ENCODE assay signal across 8 cellular contexts in genomic region chr1:1231400-1232223, GRCh38. TPM values are rescaled to one million over a fixed set of nuclear protein-coding genes. Genes with fewer than 3 reads are reported as not detected.
DNase-seq lines count a peak whose midpoint lies in the region; ATAC-seq, FAIRE-seq and TF ChIP-seq lines count a peak whose summit lies in the region.

TSS of gene SDF4 (minus strand) at chr1:1232001. CDS start at chr1:1228772, 3,229 bp downstream.

- H3K27ac ChIP-seq in neuronal stem cell (replicated peaks; ENCODE audit: low read length), result peak within 1 kb of the TSS; percentile 39
- peak within 1 kb of the TSS; percentile 81 for H3K27ac ChIP-seq in subcutaneous abdominal adipose tissue (ENCODE audit: low read depth, low read length)

- H3K9me3 ChIP-seq in neuronal stem cell (replicated peaks in 1 of 2; ENCODE audit: control insufficient read depth in 2 of 2, insufficient read depth in 1 of 2, low read depth in 1 of 2, low read length in 2 of 2) (peaks cover 0 to 12% of the 10 kb centered on the region in 2 donors), subcutaneous abdominal adipose tissue (ENCODE audit: control insufficient read depth in 5 of 5, low read length in 5 of 5) (peaks cover 0 to 4% (median 0%) of the 10 kb centered on the region in 5 donors)

- peak within 1 kb of the TSS; percentile 99 for H3K23ac ChIP-seq in neuronal stem cell (ENCODE audit: low read depth, low read length, poor library complexity)

- peak within 1 kb of the TSS; percentile 97 for H3K18ac ChIP-seq in neuronal stem cell (ENCODE audit: low read length)

- peak within 1 kb of the TSS; percentile 100 for H2AK5ac ChIP-seq in neuronal stem cell (ENCODE audit: low read depth, low read length)

- H3K27ac Mint-ChIP-seq in activated naive CD4-positive, alpha-beta T cell treated with anti-CD3 and anti-CD28 coated beads for 36 hours, result peak within 1 kb of the TSS; percentile 86

- peak within 1 kb of the TSS; percentile 86 for H3K4me3 Mint-ChIP-seq in activated naive CD4-positive, alpha-beta T cell treated with anti-CD3 and anti-CD28 coated beads for 36 hours

- H3K27me3 ChIP-seq in GM06990 (replicated peaks; ENCODE audit: control insufficient read depth, insufficient read depth, low read length), result no peaks in the 10 kb centered on the region
- H3K27me3 ChIP-seq in neuronal stem cell (ENCODE audit: control insufficient read depth in 3 of 3, insufficient read depth in 3 of 3, low read depth in 1 of 3, low read length in 3 of 3), result no peaks in the 10 kb centered on the region
- peaks cover 0 to 4% (median 0%) of the 10 kb centered on the region in 5 donors for H3K27me3 ChIP-seq in subcutaneous abdominal adipose tissue (ENCODE audit: control insufficient read depth in 5 of 5, insufficient read depth in 4 of 5, low read length in 5 of 5)

- no peaks in the 10 kb centered on the region for H3K27me3 Mint-ChIP-seq in activated naive CD4-positive, alpha-beta T cell treated with anti-CD3 and anti-CD28 coated beads for 36 hours (ENCODE audit: low read depth)

- H2BK15ac ChIP-seq in neuronal stem cell (ENCODE audit: low read length), result peak within 1 kb of the TSS; percentile 89

- peak within 1 kb of the TSS; percentile 63 for H3K14ac ChIP-seq in neuronal stem cell (ENCODE audit: low read length)

- peak within 1 kb of the TSS; percentile 93 for H2AFZ ChIP-seq in neuronal stem cell (ENCODE audit: low read length)

- H3K4me1 ChIP-seq in neuronal stem cell (ENCODE audit: control insufficient read depth in 2 of 2, insufficient read depth in 1 of 2, low read depth in 1 of 2, low read length in 2 of 2) (peaks cover 10 to 15% of the 10 kb centered on the region in 2 donors), subcutaneous abdominal adipose tissue (ENCODE audit: control insufficient read depth in 5 of 5, insufficient read depth in 5 of 5, low read length in 5 of 5) (peaks cover 9 to 37% (median 26%) of the 10 kb centered on the region in 5 donors)

- H3K36me3 ChIP-seq in GM06990 (ENCODE audit: control insufficient read depth, insufficient read depth, low read length), result peaks cover 20% of the 10 kb centered on the region
- peaks cover 26 to 54% of the 10 kb centered on the region in 2 donors for H3K36me3 ChIP-seq in neuronal stem cell (replicated peaks in 1 of 2; ENCODE audit: control insufficient read depth in 2 of 2, insufficient read depth in 2 of 2, low read length in 2 of 2)
- peaks cover 0 to 41% (median 27%) of the 10 kb centered on the region in 5 donors for H3K36me3 ChIP-seq in subcutaneous abdominal adipose tissue (ENCODE audit: control insufficient read depth in 5 of 5, insufficient read depth in 5 of 5, low read length in 5 of 5)

- H3K9ac ChIP-seq in neuronal stem cell (ENCODE audit: low read depth, low read length, poor library complexity) (peak within 1 kb of the TSS; percentile 97), subcutaneous abdominal adipose tissue (ENCODE audit: low read length in 5 of 5) (peak within 1 kb of the TSS; percentile 65 to 98 (median 90))

- peaks cover 35% of the 10 kb centered on the region for H3K4me1 Mint-ChIP-seq in activated naive CD4-positive, alpha-beta T cell treated with anti-CD3 and anti-CD28 coated beads for 36 hours (ENCODE audit: low read depth)

- peak within 1 kb of the TSS; percentile 80 for H3K4me2 ChIP-seq in neuronal stem cell (ENCODE audit: insufficient read depth, low read length, poor library complexity, severe bottlenecking)

- CTCF ChIA-PET in activated naive CD4-positive, alpha-beta T cell treated with anti-CD3 and anti-CD28 coated beads for 36 hours (lab: Charles Lee), result interaction anchor here (1.0 to 1.5 kb wide), 2 partner anchors 51 to 109 kb away, joined by 3 to 9 read pairs; no protein-coding TSS in a partner anchor

- DNase-seq in GM06990 (ENCODE audit: extremely low read depth, insufficient read length) (peak; percentile 98), NB4 (ENCODE audit: low read depth) (peak; percentile 97), SK-N-DZ (ENCODE audit: low spot score) (peak; percentile 90), frontal cortex (ENCODE audit: low spot score in 2 of 2) (peak; percentile 100), neuronal stem cell (ENCODE audit: low spot score) (peak; percentile 95)
- DNase-seq in activated naive CD4-positive, alpha-beta T cell treated with anti-CD3 and anti-CD28 coated beads for 36 hours, result peak; percentile 97

- H3K4me3 ChIP-seq in GM06990 (replicated peaks; ENCODE audit: low read depth, low read length), result peak within 1 kb of the TSS; percentile 95
- peak within 1 kb of the TSS; percentile 98 for H3K4me3 ChIP-seq in NB4 (ENCODE audit: low read depth, low read length)
- H3K4me3 ChIP-seq in neuronal stem cell (ENCODE audit: low read length in 2 of 2), result peak within 1 kb of the TSS; percentile 61 to 98
- peak within 1 kb of the TSS; percentile 81 to 95 (median 92) for H3K4me3 ChIP-seq in subcutaneous abdominal adipose tissue (ENCODE audit: low read depth in 1 of 5, low read length in 5 of 5)

- peak; percentile 69 for TF ChIP-seq POLR2A in NB4 (IDR thresholded peaks at IDR 0.05; ENCODE audit: extremely low read depth, insufficient read length)

- no peak for FAIRE-seq in frontal cortex (lab: Jason Lieb, UNC)

- TF ChIP-seq CTCF in GM06990 (IDR thresholded peaks at IDR 0.05; ENCODE audit: insufficient read depth, low read length, poor library complexity, severe bottlenecking), result no peak
- no peak for TF ChIP-seq CTCF in NB4 (IDR thresholded peaks at IDR 0.05; ENCODE audit: low read depth, low read length)

- intact Hi-C loops in activated naive CD4-positive, alpha-beta T cell treated with anti-CD3 and anti-CD28 coated beads for 36 hours (cut with micrococcal nuclease), result loop anchor here (1.0 to 10.0 kb wide), 6 partner anchors 19 to 197 kb away; partner anchors contain the start of genes C1orf159, PUSL1 and UBE2J2

- peak within 1 kb of the TSS; percentile 57 for H2BK120ac ChIP-seq in neuronal stem cell (ENCODE audit: low read depth, low read length)

- ATAC-seq in HG02571 (IDR thresholded peaks at IDR 0.05; ENCODE audit: unreplicated experiment), result peak; percentile 86

- H3K9me3 Mint-ChIP-seq in activated naive CD4-positive, alpha-beta T cell treated with anti-CD3 and anti-CD28 coated beads for 36 hours, result no peaks in the 10 kb centered on the region

- H2BK12ac ChIP-seq in neuronal stem cell (ENCODE audit: low read length), result peak within 1 kb of the TSS; percentile 58

- H2BK5ac ChIP-seq in neuronal stem cell (ENCODE audit: low read length), result peak within 1 kb of the TSS; percentile 95

- H3K4ac ChIP-seq in neuronal stem cell (ENCODE audit: low read length), result peak within 1 kb of the TSS; percentile 99

- peak within 1 kb of the TSS; percentile 96 for H4K8ac ChIP-seq in neuronal stem cell (ENCODE audit: low read depth, low read length)

- peaks cover 21% of the 10 kb centered on the region for H3K36me3 Mint-ChIP-seq in activated naive CD4-positive, alpha-beta T cell treated with anti-CD3 and anti-CD28 coated beads for 36 hours (ENCODE audit: low read depth)

- WGBS in neuronal stem cell (ENCODE audit: extremely low coverage in 2 of 2, insufficient read length in 2 of 2, insufficient replicate concordance in 1 of 2), 2 donors, result no CpG with 5 or more reads among the region's 103 CpGs

- peak within 1 kb of the TSS; percentile 97 for H4K91ac ChIP-seq in neuronal stem cell (ENCODE audit: low read depth, low read length, poor library complexity)

- H3K79me1 ChIP-seq in neuronal stem cell (ENCODE audit: low read depth, low read length), result peaks cover 23% of the 10 kb centered on the region

RNA-seq across cellular contexts. Expression of gene SDF4, which starts in this region (rescaled TPM):
- 60.9 and 63.2 TPM in 2 replicates for polyA plus RNA-seq in SK-N-DZ (2014; cell fraction: cytosol; rRNA removed)
- polyA plus RNA-seq in SK-N-DZ (2014; cell fraction: nucleus; rRNA removed), result 93.0 and 93.9 TPM in 2 replicates
- total RNA-seq in activated naive CD4-positive, alpha-beta T cell treated with anti-CD3 and anti-CD28 coated beads for 36 hours, result 10 to 100 TPM; 74.7 to 79.5 TPM
- total RNA-seq in frontal cortex, result 22.8 TPM
- polyA plus RNA-seq in neuronal stem cell (2013, experiment 1 of 2), result 62.8 TPM
- polyA plus RNA-seq in neuronal stem cell (2013, experiment 2 of 2), result 64.4 TPM

Comparison
In these comparisons a context has a peak if more than half of its experiments do, and no peak if none do; other contexts are left out.
1. Peak in every context shown above with its lines: DNase-seq, ATAC-seq, H3K4me3 ChIP-seq and H3K27ac ChIP-seq.